ENCODE assay signal across 29 cellular contexts in genomic region chr2:66762761-66763160, GRCh38.
"Had no signal": no experiment of that assay in that cellular context is flagged by ENCODE, and none has a peak within 500 bp of the region (broad histone marks: within the 10 kb centered on the region; RNA-seq: fewer than 3 reads in every experiment).

No MANE protein-coding gene starts in this region.

- H3K27me3 ChIP-seq: brain microvascular endothelial cell, esophagus squamous epithelium had no signal

- FAIRE-seq: astrocyte, bronchial epithelial cell, endothelial cell of umbilical vein, frontal cortex had no signal

- ATAC-seq: activated naive CD4-positive, alpha-beta T cell treated with anti-CD3 and anti-CD28 coated beads, Interleukin-2, amount 50 U/mL, for 72 hours; activated T-cell treated with anti-CD3 and anti-CD28 coated beads, Interleukin-2, amount 50 U/mL, for 72 hours; effector memory CD8-positive, alpha-beta T cell had no signal

- H3K4me1 ChIP-seq: esophagus squamous epithelium had no signal

- H3K36me3 ChIP-seq: brain microvascular endothelial cell, esophagus squamous epithelium had no signal

- H3K27ac ChIP-seq: brain microvascular endothelial cell, epithelial cell of prostate, esophagus squamous epithelium had no signal

- H3K9me3 ChIP-seq: esophagus squamous epithelium had no signal

- H3K4me3 ChIP-seq: esophagus squamous epithelium had no signal

- DNase-seq: activated CD4-positive, alpha-beta memory T cell treated with anti-CD3 and anti-CD28 coated beads, Interleukin-2, amount 10 ng/mL, durations not matched to agents 7 days and 5 days; activated CD4-positive, alpha-beta T cell treated with anti-CD3 and anti-CD28 coated beads for 4 hours; activated CD4-positive, alpha-beta T cell treated with anti-CD3 and anti-CD28 coated beads, Interleukin-2, amount 10 ng/mL, durations not matched to agents 7 days and 5 days; activated CD4-positive, alpha-beta T cell treated with anti-CD3 and anti-CD28 coated beads, Interleukin-2, amount 50 U/mL, for 4 hours; activated CD4-positive, CD25-positive, alpha-beta regulatory T cell; activated CD4-positive, CD25-positive, alpha-beta regulatory T cell treated with anti-CD3 and anti-CD28 coated beads, Interleukin-2, amount 50 U/mL, for 72 hours; activated CD8-positive, alpha-beta memory T cell treated with anti-CD3 and anti-CD28 coated beads, Interleukin-2, amount 50 U/mL, for 48 hours; activated gamma-delta T cell; activated naive CD4-positive, alpha-beta T cell; activated naive CD4-positive, alpha-beta T cell treated with anti-CD3 and anti-CD28 coated beads, Interleukin-2, amount 10 ng/mL, durations not matched to agents 7 days and 5 days; activated naive CD8-positive, alpha-beta T cell treated with anti-CD3 and anti-CD28 coated beads, Interleukin-2, amount 10 ng/mL, durations not matched to agents 7 days and 5 days; activated T-cell treated with anti-CD3 and anti-CD28 coated beads for 4 hours; activated T-cell treated with anti-CD3 and anti-CD28 coated beads, Interleukin-2, amount 50 U/mL, for 24 hours; activated T-cell treated with anti-CD3 and anti-CD28 coated beads, Interleukin-2, amount 50 U/mL, for 72 hours; anterior cingulate cortex; brain microvascular endothelial cell; cortex of kidney; dermis blood vessel endothelial cell; effector CD4-positive, alpha-beta T cell; effector memory CD8-positive, alpha-beta T cell; esophagus squamous epithelium; head of caudate nucleus; T-helper 2 cell had no signal
